33 cellular contexts compared by ENCODE assay signal in the genomic region with DNA sequence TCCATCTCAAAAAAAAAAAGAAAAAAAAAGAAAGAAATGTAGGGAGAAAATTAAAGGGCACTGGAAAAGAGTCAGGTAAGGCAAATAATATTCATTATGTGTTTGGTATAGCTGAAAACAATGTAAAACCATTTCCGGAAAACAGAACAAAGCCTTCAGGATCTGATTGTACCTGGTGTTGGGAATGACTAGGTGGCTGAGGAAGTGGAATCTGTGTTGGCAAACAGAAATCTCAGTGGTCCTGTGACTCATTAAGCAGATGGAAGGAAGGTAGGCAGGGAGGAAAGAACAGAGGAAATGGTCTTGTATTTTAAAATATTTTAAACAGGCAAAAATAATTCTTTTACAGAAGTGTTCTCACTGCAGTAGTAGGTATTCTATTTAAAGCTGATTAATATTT. TPM values are rescaled to one million over a fixed set of nuclear protein-coding genes. Genes with fewer than 3 reads are reported as not detected.
"Had no signal": no experiment of that assay in that cellular context is flagged by ENCODE, and none has a peak within 500 bp of the region (broad histone marks: within the 10 kb centered on the region; RNA-seq: fewer than 3 reads in every experiment).

No MANE protein-coding gene starts in this region.

- H3K27me3 Mint-ChIP-seq: activated B cell treated with CpG ODN at 0.5 μM for 24 hours; activated CD8-positive, alpha-beta T cell treated with anti-CD3 and anti-CD28 coated beads for 36 hours; activated naive CD4-positive, alpha-beta T cell treated with anti-CD3 and anti-CD28 coated beads, Interleukin-2, amount 50 U/mL, for 24 hours; activated naive CD8-positive, alpha-beta T cell treated with anti-CD3 and anti-CD28 coated beads, Interleukin-2, amount 10 ng/mL, durations not matched to agents 7 days and 5 days; T-cell had no signal

- H3K27ac ChIP-seq: ascending aorta, Peyer's patch, VCaP had no signal

- H3K27me3 ChIP-seq: ascending aorta, MG63, Peyer's patch had no signal

- H3K9me3 ChIP-seq: Peyer's patch had no signal

- H3K4me3 ChIP-seq: ascending aorta, MG63, Peyer's patch had no signal

- H3K27ac Mint-ChIP-seq: activated B cell treated with CpG ODN at 0.5 μM for 24 hours; activated CD8-positive, alpha-beta T cell treated with anti-CD3 and anti-CD28 coated beads for 36 hours; activated naive CD4-positive, alpha-beta T cell treated with anti-CD3 and anti-CD28 coated beads, Interleukin-2, amount 50 U/mL, for 24 hours; activated naive CD8-positive, alpha-beta T cell treated with anti-CD3 and anti-CD28 coated beads, Interleukin-2, amount 10 ng/mL, durations not matched to agents 7 days and 5 days; activated T-helper 2 cell treated with anti-CD3 and anti-CD28 coated beads, Interferon-gamma antibody, Interleukin-2, Interleukin-4, amounts not matched to agents 10 μg/mL and 5 μg/mL and 100 μg/mL, durations not matched to agents 14 hours and 24 hours and 36 hours; T-cell had no signal

- ATAC-seq: activated CD8-positive, alpha-beta T cell treated with anti-CD3 and anti-CD28 coated beads for 36 hours; Right ventricle myocardium inferior; SK-N-SH treated with all-trans-retinoic acid at 6 μM for 48 hours; T-cell had no signal

- H3K36me3 ChIP-seq: MG63, Peyer's patch had no signal

- H3K4me1 Mint-ChIP-seq: activated B cell treated with CpG ODN at 0.5 μM for 24 hours; activated naive CD4-positive, alpha-beta T cell treated with anti-CD3 and anti-CD28 coated beads, Interleukin-2, amount 50 U/mL, for 24 hours had no signal

- DNase-seq: activated B cell treated with CpG ODN at 0.5 μM for 24 hours; activated CD4-positive, alpha-beta T cell treated with anti-CD3 and anti-CD28 coated beads for 1 hour; activated CD4-positive, alpha-beta T cell treated with anti-CD3 and anti-CD28 coated beads for 48 hours; activated CD4-positive, alpha-beta T cell treated with anti-CD3 and anti-CD28 coated beads, Interleukin-2, amount 50 U/mL, for 4 hours; activated CD8-positive, alpha-beta T cell treated with anti-CD3 and anti-CD28 coated beads for 36 hours; activated gamma-delta T cell; activated naive CD4-positive, alpha-beta T cell treated with Interleukin-2 at 50 U/mL for 16 hours; activated naive CD8-positive, alpha-beta T cell treated with anti-CD3 and anti-CD28 coated beads, Interleukin-2, amount 10 ng/mL, durations not matched to agents 7 days and 5 days; activated T-cell treated with anti-CD3 and anti-CD28 coated beads, Interleukin-2, amount 50 U/mL, for 1 hour; amygdala; Kasumi-1; KG1; MG63; MV-4-11; NCI-H1092; NCI-H1436 treated with DMSO at 0.1 percent for 48 hours; NCI-H1694 treated with DMSO at 0.1 percent for 48 hours; NCI-H2029; NCI-H345; NCI-H524 treated with DMSO at 0.1 percent for 48 hours; Peyer's patch; RPMI8226; SIG-M5; T-cell; T-helper 2 cell; T-helper 9 cell had no signal

- H3K4me1 ChIP-seq: ascending aorta, Peyer's patch had no signal

- H3K4me3 Mint-ChIP-seq: activated B cell treated with CpG ODN at 0.5 μM for 24 hours; activated CD8-positive, alpha-beta T cell treated with anti-CD3 and anti-CD28 coated beads for 36 hours; activated naive CD4-positive, alpha-beta T cell treated with anti-CD3 and anti-CD28 coated beads, Interleukin-2, amount 50 U/mL, for 24 hours; activated naive CD8-positive, alpha-beta T cell treated with anti-CD3 and anti-CD28 coated beads, Interleukin-2, amount 10 ng/mL, durations not matched to agents 7 days and 5 days; T-cell had no signal

RNA-seq across cellular contexts. Expression of a gene that starts 55.7 kb away (rescaled TPM):
- total RNA-seq: ascending aorta, SK-MEL-5 had no signal
